ENCODE assay signal across 17 cellular contexts in the genomic region with DNA sequence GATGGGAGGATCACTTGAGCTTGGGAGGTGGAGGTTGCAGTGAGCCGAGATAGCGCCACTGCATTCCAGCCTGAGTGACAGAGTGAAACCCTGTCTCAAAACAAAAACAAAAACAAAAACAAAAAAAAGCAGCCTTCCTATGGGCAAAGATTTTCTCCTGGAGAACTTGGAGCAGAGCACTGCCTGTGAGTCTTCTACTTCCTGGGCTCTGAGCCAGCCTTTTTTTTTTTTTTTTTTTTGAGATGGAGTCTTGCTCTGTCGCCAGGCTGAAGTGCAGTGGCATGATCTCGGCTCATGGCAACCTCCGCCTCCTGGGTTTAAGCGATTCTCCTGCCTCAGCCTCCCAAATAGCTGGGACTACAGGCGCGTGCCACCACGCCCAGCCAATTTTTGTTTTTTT. TPM values are rescaled to one million over a fixed set of nuclear protein-coding genes. Genes with fewer than 3 reads are reported as not detected.
DNase-seq lines count a peak whose midpoint lies in the region; ATAC-seq, FAIRE-seq and TF ChIP-seq lines count a peak whose summit lies in the region.
"Not testable (repeated sequence)": the region's sequence is repeated elsewhere in the genome, so short reads cannot be mapped to it uniquely, and the experiment has no call there.
"Had no signal": no experiment of that assay in that cellular context is flagged by ENCODE, and none has a peak within 500 bp of the region (broad histone marks: within the 10 kb centered on the region; RNA-seq: fewer than 3 reads in every experiment).

No MANE protein-coding gene starts in this region.

- not testable (repeated sequence) for H3K79me2 ChIP-seq in PC-3 (ENCODE audit: low read length)

- H3K9me3 ChIP-seq in PC-3 (ENCODE audit: low read length); small intestine (ENCODE audit: control insufficient read depth, low read depth): not testable (repeated sequence)

- H2AFZ ChIP-seq in PC-3 (ENCODE audit: low read length): not testable (repeated sequence)

- not testable (repeated sequence) for H3K27me3 ChIP-seq in PC-3 (ENCODE audit: low read length); small intestine (ENCODE audit: control insufficient read depth in 2 of 2, insufficient read depth in 2 of 2, low read length in 2 of 2)

- not testable (repeated sequence) for H3K4me2 ChIP-seq in PC-3 (ENCODE audit: low read length)

- intact Hi-C loops in PC-3 (cut with micrococcal nuclease); left colon (cut with DNase I, micrococcal nuclease): not testable (repeated sequence)

- not testable (repeated sequence) for BruUV-seq in PC-3 (replicated peaks; lab: Mats Ljungman, UMichigan)

- peak overlapping the region; percentile 76 for H3K27ac ChIP-seq in PC-3 (ENCODE audit: low read length)
- H3K27ac ChIP-seq in small intestine (ENCODE audit: low read depth in 1 of 2, low read length in 1 of 2): not testable (repeated sequence)

- not testable (repeated sequence) for H3K4me3 ChIP-seq in PC-3 (ENCODE audit: low read length); small intestine (ENCODE audit: low read depth in 1 of 2, low read length in 2 of 2)

- WGBS in small intestine, 3 donors: 54 to 87% (median 69%) methylated on average over 9 of the region's 9 CpGs

- TF ChIP-seq CTCF in PC-3 (conservative IDR thresholded peaks at IDR 0.05; ENCODE audit: low read depth, low read length): not testable (repeated sequence)

- not testable (repeated sequence) for H4K20me1 ChIP-seq in PC-3 (ENCODE audit: low read length)

- H3K9me2 ChIP-seq in PC-3 (replicated peaks; ENCODE audit: low read length): not testable (repeated sequence)

- not testable (repeated sequence) for H3K36me3 ChIP-seq in PC-3 (ENCODE audit: low read depth, low read length); small intestine (ENCODE audit: control insufficient read depth in 2 of 2, insufficient read depth in 2 of 2, low read length in 2 of 2)

- H3K9ac ChIP-seq in PC-3 (ENCODE audit: low read length): not testable (repeated sequence)

- H3F3A ChIP-seq in PC-3 (ENCODE audit: low read length, unreplicated experiment): not testable (repeated sequence)

- CTCF ChIA-PET in PC-3 (lab: Charles Lee): not testable (repeated sequence)

- ATAC-seq in PC-3: not testable (repeated sequence)
- ATAC-seq in left colon: peak; percentile 64

- POLR2A ChIA-PET in PC-3 (lab: Charles Lee; ENCODE audit: unreplicated experiment): not testable (repeated sequence)

- H3K4me1 ChIP-seq in PC-3 (ENCODE audit: insufficient read depth, low read length); small intestine (ENCODE audit: control insufficient read depth in 2 of 2, insufficient read depth in 1 of 2, low read depth in 1 of 2, low read length in 1 of 2): not testable (repeated sequence)

- DNase-seq in DMS53 (lab: John Stamatoyannopoulos, UW) (peak; percentile 9), NCI-H2029 (lab: John Stamatoyannopoulos, UW) (peak; percentile 8), small intestine (peak; percentile 46)
- not testable (repeated sequence) for DNase-seq in PC-3, left colon

- not testable (repeated sequence) for FAIRE-seq in small intestine (lab: Jason Lieb, UNC)

RNA-seq across cellular contexts. Expression of a gene that starts 36.8 kb away (rescaled TPM):
- total RNA-seq in PC-3 (2014; rRNA removed) (14.4 and 21.0 TPM in 2 replicates), left colon (10 to 100 TPM; 18.3 to 20.1 TPM)
- polyA plus RNA-seq in small intestine: 10 to 100 TPM; 10.8 to 15.4 (median 13.8) TPM

RNA-seq across cellular contexts. Expression of a gene that starts 40.6 kb away (rescaled TPM):
- not detected in 2 replicates for total RNA-seq in PC-3 (2014; rRNA removed)
- under 1 TPM in 1 of 2 donors, not detected in 1; 0.87 TPM for total RNA-seq in left colon
- polyA plus RNA-seq in small intestine: 1 to 10 TPM in 1 of 3 donors, under 1 TPM in 1, not detected in 1; 0.19 to 1.1 TPM
- total RNA-seq: A172; A673; Caco-2; Calu3; CD4-positive, alpha-beta memory T cell; CD4-positive, alpha-beta T cell; CD8-positive, alpha-beta memory T cell; CD8-positive, alpha-beta T cell had no signal
- polyA plus RNA-seq: A549; BJ; CD14-positive monocyte; CD4-positive, alpha-beta memory T cell; CD4-positive, CD25-positive, alpha-beta regulatory T cell; CD8-positive, alpha-beta memory T cell had no signal
